Comparison of ENCODE assay signal across 15 cellular contexts in the genomic region with DNA sequence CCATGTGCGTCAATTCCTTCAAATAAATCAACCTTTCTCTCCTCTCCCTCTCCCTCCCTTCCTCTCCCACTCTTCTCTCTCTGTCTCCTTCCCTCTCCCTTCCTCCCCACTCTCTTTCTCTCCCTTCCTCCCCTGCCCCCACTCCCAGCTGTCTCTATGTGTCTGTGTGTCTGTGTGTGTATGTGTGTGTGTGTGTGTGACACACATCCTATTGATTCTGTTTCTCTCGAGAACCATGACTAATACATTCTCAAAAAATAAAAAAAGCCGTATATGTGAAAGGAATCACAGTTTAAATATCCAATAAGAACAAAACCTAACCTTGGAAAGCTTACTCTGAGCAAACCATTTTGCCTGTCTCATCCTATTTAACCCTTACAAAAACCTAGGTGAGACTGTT. TPM values are rescaled to one million over a fixed set of nuclear protein-coding genes. Genes with fewer than 3 reads are reported as not detected.
A peak's percentile ranks its signal among the peaks of the same experiment; 100 is the strongest.
DNase-seq lines count a peak whose midpoint lies in the region; TF ChIP-seq lines count a peak whose summit lies in the region.
"Had no signal": no experiment of that assay in that cellular context is flagged by ENCODE, and none has a peak within 500 bp of the region (broad histone marks: within the 10 kb centered on the region; RNA-seq: fewer than 3 reads in every experiment).

No MANE protein-coding gene starts in this region.

- no peak overlapping the region for H3K4me3 Mint-ChIP-seq in activated naive CD8-positive, alpha-beta T cell treated with anti-CD3 and anti-CD28 coated beads for 36 hours
- H3K4me3 Mint-ChIP-seq: stimulated activated naive B cell treated with anti-CD40 and anti-IgM and Interleukin-4, amounts not matched to agents 10 μg/mL and 1 μg/mL and 100 μg/mL, for 72 hours had no signal

- no peaks in the 10 kb centered on the region for H3K36me3 Mint-ChIP-seq in activated naive CD8-positive, alpha-beta T cell treated with anti-CD3 and anti-CD28 coated beads for 36 hours
- H3K36me3 Mint-ChIP-seq: stimulated activated naive B cell treated with anti-CD40 and anti-IgM and Interleukin-4, amounts not matched to agents 10 μg/mL and 1 μg/mL and 100 μg/mL, for 72 hours had no signal

- H3K4me3 ChIP-seq in fibroblast of pulmonary artery (replicated peaks; ENCODE audit: low read depth, low read length) = no peak overlapping the region
- H3K4me3 ChIP-seq: BLaER1, K562, upper lobe of right lung had no signal

- H3K9me3 Mint-ChIP-seq in activated naive CD8-positive, alpha-beta T cell treated with anti-CD3 and anti-CD28 coated beads for 36 hours = peaks cover 3% of the 10 kb centered on the region

- peak; percentile 64 for DNase-seq in ELR (ENCODE audit: low read depth)
- DNase-seq in RKO (ENCODE audit: low spot score) = peak; percentile 44
- peak; percentile 59 for DNase-seq in fibroblast of pulmonary artery (ENCODE audit: low read depth)
- DNase-seq in retina = peak; percentile 50
- DNase-seq in DMS153 treated with DMSO at 0.1 percent for 48 hours (lab: John Stamatoyannopoulos, UW; ENCODE audit: unreplicated experiment) = no peak
- no peak for DNase-seq in activated naive CD8-positive, alpha-beta T cell treated with anti-CD3 and anti-CD28 coated beads for 36 hours
- DNase-seq in cerebellar cortex (ENCODE audit: low spot score) = no peak
- DNase-seq: activated CD4-positive, alpha-beta T cell treated with anti-CD3 and anti-CD28 coated beads, Interleukin-2, amount 50 U/mL, for 48 hours; NCI-H1105; NCI-H226; SK-N-SH; stimulated activated naive B cell treated with anti-CD40 and anti-IgM and Interleukin-4, amounts not matched to agents 10 μg/mL and 1 μg/mL and 100 μg/mL, for 72 hours; upper lobe of right lung had no signal

- H3K27ac Mint-ChIP-seq in activated naive CD8-positive, alpha-beta T cell treated with anti-CD3 and anti-CD28 coated beads for 36 hours = no peak overlapping the region
- H3K27ac Mint-ChIP-seq: stimulated activated naive B cell treated with anti-CD40 and anti-IgM and Interleukin-4, amounts not matched to agents 10 μg/mL and 1 μg/mL and 100 μg/mL, for 72 hours had no signal

- peaks cover 5% of the 10 kb centered on the region for H3K27me3 Mint-ChIP-seq in activated naive CD8-positive, alpha-beta T cell treated with anti-CD3 and anti-CD28 coated beads for 36 hours

- no peaks in the 10 kb centered on the region for H3K4me1 Mint-ChIP-seq in activated naive CD8-positive, alpha-beta T cell treated with anti-CD3 and anti-CD28 coated beads for 36 hours
- H3K4me1 Mint-ChIP-seq: stimulated activated naive B cell treated with anti-CD40 and anti-IgM and Interleukin-4, amounts not matched to agents 10 μg/mL and 1 μg/mL and 100 μg/mL, for 72 hours had no signal

- no peak for TF ChIP-seq CTCF in fibroblast of pulmonary artery (IDR thresholded peaks at IDR 0.05; ENCODE audit: low read length, missing control alignments)

RNA-seq across cellular contexts. Expression of gene HSD17B3, which starts 8.5 kb away (rescaled TPM):
- not detected for total RNA-seq in activated naive CD8-positive, alpha-beta T cell treated with anti-CD3 and anti-CD28 coated beads for 36 hours
- total RNA-seq: K562 had no signal

Comparison
In these comparisons a context has a peak if more than half of its experiments do, and no peak if none do; other contexts are left out.
1. DNase-seq: peak in ELR (single experiment), RKO (single experiment), fibroblast of pulmonary artery (single experiment) and retina (single experiment); none in DMS153 treated with DMSO at 0.1 percent for 48 hours (single experiment), activated naive CD8-positive, alpha-beta T cell treated with anti-CD3 and anti-CD28 coated beads for 36 hours (single experiment) and cerebellar cortex (single experiment).